In genomic region chr3:12060139-12060831, GRCh38 we compare ENCODE assay signal across 15 cellular contexts. TPM values are rescaled to one million over a fixed set of nuclear protein-coding genes. Genes with fewer than 3 reads are reported as not detected.
DNase-seq lines count a peak whose midpoint lies in the region; FAIRE-seq and TF ChIP-seq lines count a peak whose summit lies in the region.
"Had no signal": no experiment of that assay in that cellular context is flagged by ENCODE, and none has a peak within 500 bp of the region (broad histone marks: within the 10 kb centered on the region; RNA-seq: fewer than 3 reads in every experiment).

No MANE protein-coding gene starts in this region.

- TF ChIP-seq POLR2A in H1 (IDR thresholded peaks at IDR 0.05; ENCODE audit: control extremely low read depth in 1 of 2, low read depth in 2 of 2, low read length in 2 of 2) = no peak

- POLR2A ChIA-PET in H1 (lab: Charles Lee; ENCODE audit: partially characterized antibody) = interaction anchor here (1.0 kb wide), 1 partner anchor 17 kb away, joined by 4 read pairs; no protein-coding TSS in a partner anchor

- H3K79me2 ChIP-seq in H1 (ENCODE audit: control insufficient read depth in 1 of 2, insufficient read depth in 2 of 2, low read length in 2 of 2) = no peaks in the 10 kb centered on the region

- no peak overlapping the region; the same call in 1 of the 2 replicates for H2BK5ac ChIP-seq in H1 (ENCODE audit: low read depth, low read length)

- H2AK5ac ChIP-seq in H1 (ENCODE audit: low read depth, low read length) = no peak overlapping the region; the same call in 1 of the 2 replicates

- FAIRE-seq in H1 (lab: Jason Lieb, UNC) (peak; percentile 36), urothelium cell line (lab: Jason Lieb, UNC) (no peak)
- FAIRE-seq: G401.6, GM12891 had no signal

- peaks cover 57% of the 10 kb centered on the region for H3K27me3 Mint-ChIP-seq in activated T-cell treated with anti-CD3 and anti-CD28 coated beads, Interleukin-2, amount 50 U/mL, for 24 hours

- intact Hi-C loops in posterior vena cava (cut with DNase I) = loop anchor here in 1 of 2 donors (5.0 kb wide), 1 partner anchor 1122 kb away; no protein-coding TSS in a partner anchor

- H3K4me2 ChIP-seq in H1 (ENCODE audit: insufficient read depth in 1 of 2, low read depth in 2 of 2, low read length in 2 of 2) = peak overlapping the region; percentile 39 to 45; a peak in 3 of 4 replicates
- H3K4me2 ChIP-seq: A549 had no signal

- H3K9ac ChIP-seq in HUES48 (ENCODE audit: low read depth, low read length) (no peak overlapping the region), H1 (replicated peaks in 1 of 4; ENCODE audit: extremely low read depth in 1 of 4, low read depth in 3 of 4, low read length in 3 of 4) (no peak overlapping the region; a peak in 1 of 7 replicates)

- H3K14ac ChIP-seq in H1 (ENCODE audit: insufficient read length) = no peak overlapping the region

- H4K8ac ChIP-seq in H1 (ENCODE audit: extremely low read depth, insufficient read depth, low read length) = no peak overlapping the region

- H3K36me3 ChIP-seq in HUES48 (ENCODE audit: control insufficient read depth, insufficient read depth, low read length) = no peaks in the 10 kb centered on the region
- H3K36me3 ChIP-seq in H1 (ENCODE audit: control insufficient read depth in 2 of 4, insufficient read depth in 4 of 4, low read length in 3 of 4) = no peaks in the 10 kb centered on the region
- H3K36me3 ChIP-seq: BE2C had no signal

- no peak overlapping the region for H4K5ac ChIP-seq in H1 (ENCODE audit: insufficient read length, low read depth, low read length)

- no peak overlapping the region for H2BK120ac ChIP-seq in H1 (replicated peaks; ENCODE audit: low read depth, low read length)

- peaks cover 16% of the 10 kb centered on the region for H3K4me1 ChIP-seq in HUES48 (ENCODE audit: control insufficient read depth, insufficient read depth, low read length)
- H3K4me1 ChIP-seq in H1 (replicated peaks in 1 of 4; ENCODE audit: control insufficient read depth in 3 of 4, insufficient read depth in 4 of 4, low read length in 3 of 4) = peaks cover 3 to 16% (median 7%) of the 10 kb centered on the region in 4 experiments; a peak in 4 of 7 replicates
- H3K4me1 ChIP-seq: A549 had no signal

- H3K23ac ChIP-seq in H1 (ENCODE audit: insufficient read length) = no peak overlapping the region

- H3K79me1 ChIP-seq in H1 (ENCODE audit: low read depth, low read length) = no peaks in the 10 kb centered on the region

- peak in 1 of 2 experiments; percentile 1; a peak in 1 of 4 replicates for TF ChIP-seq RAD21 in H1 (IDR thresholded peaks at IDR 0.05 in 1 of 2, conservative IDR thresholded peaks at IDR 0.05 in 1 of 2; ENCODE audit: low read depth in 2 of 2, low read length in 2 of 2)

- H3K56ac ChIP-seq in H1 (replicated peaks; ENCODE audit: insufficient read length, low read depth, low read length) = no peak overlapping the region

- no peak overlapping the region for H3K18ac ChIP-seq in H1 (ENCODE audit: extremely low read depth, low read length)

- no peaks in the 10 kb centered on the region for H4K20me1 ChIP-seq in H1 (replicated peaks in 1 of 2; ENCODE audit: control insufficient read depth in 1 of 2, insufficient read depth in 2 of 2, low read length in 2 of 2)

- CTCF ChIA-PET in H1 (lab: Charles Lee; ENCODE audit: partially characterized antibody) = interaction anchor here (1.1 to 1.4 kb wide), 4 partner anchors 10 to 21 kb away, joined by 4 to 5 read pairs (median 4); no protein-coding TSS in a partner anchor

- H3K27ac ChIP-seq in HUES48 (ENCODE audit: low read depth, low read length) (peak overlapping the region; percentile 52), H1 (ENCODE audit: low read depth, low read length) (no peak overlapping the region)
- H3K27ac ChIP-seq: A549, C4-2B had no signal

- H2AFZ ChIP-seq in H1 (ENCODE audit: low read length) = no peak overlapping the region

- H4K91ac ChIP-seq in H1 (replicated peaks; ENCODE audit: insufficient read length, low read length) = no peak overlapping the region

- 51% methylated on average over 3 of the region's 3 CpGs; no CpG with 5 or more reads in 1 of the 2 experiments for WGBS in H1 (ENCODE audit: extremely low coverage in 1 of 2, insufficient coverage in 1 of 2, insufficient read length in 1 of 2, insufficient replicate concordance in 2 of 2, low coverage in 1 of 2, low lambda C conversion rate in 2 of 2, missing lambda C conversion rate in 1 of 2), 2 experiments

- TF ChIP-seq CTCF in H1 (IDR thresholded peaks at IDR 0.05; ENCODE audit: control extremely low read depth in 1 of 3, insufficient read depth in 1 of 3, low read depth in 1 of 3, low read length in 3 of 3) = no peak

- no peak for TF ChIP-seq EP300 in H1 (IDR thresholded peaks at IDR 0.05; ENCODE audit: borderline replicate concordance in 1 of 2, low read depth in 2 of 2, low read length in 2 of 2)

- DNase-seq in H1 (ENCODE audit: low read depth in 1 of 2, low spot score in 2 of 2) (no peak), iPS-NIHi7 (ENCODE audit: extremely low spot score) (peak; percentile 15), posterior vena cava (ENCODE audit: low spot score) (no peak), urothelium cell line (ENCODE audit: low spot score) (no peak), hippocampal formation (lab: John Stamatoyannopoulos, UW) (no peak)
- no peak for DNase-seq in activated T-cell treated with anti-CD3 and anti-CD28 coated beads, Interleukin-2, amount 50 U/mL, for 24 hours
- DNase-seq: BE2C; CD4-positive, alpha-beta memory T cell; DMS79 had no signal

- H3K4me1 Mint-ChIP-seq in activated T-cell treated with anti-CD3 and anti-CD28 coated beads, Interleukin-2, amount 50 U/mL, for 24 hours (ENCODE audit: low read depth) = no peaks in the 10 kb centered on the region
- H3K4me1 Mint-ChIP-seq: CD4-positive, alpha-beta memory T cell; IgD-negative memory B cell had no signal

- H2BK12ac ChIP-seq in H1 (ENCODE audit: low read depth, low read length) = peak overlapping the region; percentile 51; the same call in 1 of the 2 replicates

- H3K4me3 ChIP-seq in HUES48 (ENCODE audit: low read depth, low read length) (0 out of 2 replicates have a peak overlapping the region, but pooled peaks have one; percentile 1), H1 (ENCODE audit: extremely low read depth in 1 of 4, insufficient read depth in 2 of 4, low read depth in 3 of 4, low read length in 4 of 4) (peak overlapping the region in 1 of 4 experiments; percentile 4; a peak in 1 of 8 replicates)
- H3K4me3 ChIP-seq: A549 had no signal

- no peak overlapping the region for H3K4ac ChIP-seq in H1 (replicated peaks; ENCODE audit: insufficient read length, low read depth, low read length)

- no peak overlapping the region for H2BK15ac ChIP-seq in H1 (ENCODE audit: low read length)

- no peaks in the 10 kb centered on the region for H3K36me3 Mint-ChIP-seq in activated T-cell treated with anti-CD3 and anti-CD28 coated beads, Interleukin-2, amount 50 U/mL, for 24 hours (ENCODE audit: low read depth)
- H3K36me3 Mint-ChIP-seq: CD4-positive, alpha-beta memory T cell had no signal

- H3K9me3 Mint-ChIP-seq in activated T-cell treated with anti-CD3 and anti-CD28 coated beads, Interleukin-2, amount 50 U/mL, for 24 hours = no peaks in the 10 kb centered on the region

- no peak overlapping the region for H2BK20ac ChIP-seq in H1 (ENCODE audit: low read length)

- H3K27me3 ChIP-seq in HUES48 (ENCODE audit: control insufficient read depth, insufficient read depth, low read length) = no peaks in the 10 kb centered on the region
- H3K27me3 ChIP-seq in H1 (replicated peaks in 1 of 4; ENCODE audit: control insufficient read depth in 3 of 4, extremely low read depth in 1 of 4, insufficient read depth in 3 of 4, low read length in 3 of 4) = no peaks in the 10 kb centered on the region
- H3K27me3 ChIP-seq: BE2C had no signal

- no peak overlapping the region for H3K4me3 Mint-ChIP-seq in activated T-cell treated with anti-CD3 and anti-CD28 coated beads, Interleukin-2, amount 50 U/mL, for 24 hours
- H3K4me3 Mint-ChIP-seq: CD4-positive, alpha-beta memory T cell; IgD-negative memory B cell had no signal

- H3K27ac Mint-ChIP-seq in activated T-cell treated with anti-CD3 and anti-CD28 coated beads, Interleukin-2, amount 50 U/mL, for 24 hours = no peak overlapping the region
- H3K27ac Mint-ChIP-seq: CD4-positive, alpha-beta memory T cell; IgD-negative memory B cell had no signal

- no peaks in the 10 kb centered on the region for H3K23me2 ChIP-seq in H1 (ENCODE audit: low read depth, low read length)

- no peaks in the 10 kb centered on the region for H3K9me3 ChIP-seq in HUES48 (ENCODE audit: control insufficient read depth, insufficient read depth, low read length)
- no peaks in the 10 kb centered on the region for H3K9me3 ChIP-seq in H1 (ENCODE audit: insufficient read depth in 2 of 2, low read depth in 1 of 2, low read length in 1 of 2)
- H3K9me3 ChIP-seq: A549, BE2C had no signal

TF ChIP-seq in H1, 55 proteins besides CTCF, POLR2A, EP300 and RAD21:
- TF ChIP-seq, protein P1, sequence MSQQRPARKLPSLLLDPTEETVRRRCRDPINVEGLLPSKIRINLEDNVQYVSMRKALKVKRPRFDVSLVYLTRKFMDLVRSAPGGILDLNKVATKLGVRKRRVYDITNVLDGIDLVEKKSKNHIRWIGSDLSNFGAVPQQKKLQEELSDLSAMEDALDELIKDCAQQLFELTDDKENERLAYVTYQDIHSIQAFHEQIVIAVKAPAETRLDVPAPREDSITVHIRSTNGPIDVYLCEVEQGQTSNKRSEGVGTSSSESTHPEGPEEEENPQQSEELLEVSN (IDR thresholded peaks at IDR 0.05) = no peak
- TF ChIP-seq POLR2AphosphoS5 (IDR thresholded peaks at IDR 0.05; ENCODE audit: low read depth, low read length) (no peak), CEBPB (IDR thresholded peaks at IDR 0.05; ENCODE audit: low read depth, low read length) (peak; percentile 81), EZH2 (IDR thresholded peaks at IDR 0.05; ENCODE audit: low read depth, low read length, severe bottlenecking) (no peak)

RNA-seq across cellular contexts. Expression of gene SYN2, which starts 56.1 kb away (rescaled TPM):
- total RNA-seq in H1 (2021; fragmentation: NEBNext Ultra II Directional; extraction: Animal tissue kit (Norgen Biotek cat#: 25700)) = 9.3 TPM in 2 replicates
- polyA plus RNA-seq in H1 (2011; rRNA removed) = 6.4 and 7.0 TPM in 2 replicates
- 2.6 TPM for polyA plus RNA-seq in H1 (2011; cell fraction: cytosol; rRNA removed)
- 8.9 TPM for polyA plus RNA-seq in H1 (2011; cell fraction: nucleus; rRNA removed)
- polyA plus RNA-seq in H1 (2012, experiment 1 of 2) = 5.1 to 6.2 TPM (median 5.6 TPM) in 4 replicates
- polyA plus RNA-seq in H1 (2012, experiment 2 of 2) = 4.4 TPM
- 4.6 TPM for polyA plus RNA-seq in H1 (2013, experiment 1 of 2)
- polyA plus RNA-seq in H1 (2013, experiment 2 of 2) = 4.5 TPM
- 15.1 and 17.0 TPM in 2 replicates for polyA minus RNA-seq in H1 (2011; rRNA and poly(A)+ RNA removed)
- 7.2 TPM for polyA minus RNA-seq in H1 (2011; cell fraction: cytosol; rRNA and poly(A)+ RNA removed)
- 18.1 TPM for polyA minus RNA-seq in H1 (2011; cell fraction: nucleus; rRNA and poly(A)+ RNA removed)
- total RNA-seq in posterior vena cava = 1 to 10 TPM in 1 of 2 donors, under 1 TPM in 1; 0.81 to 1.4 TPM
- total RNA-seq: CD4-positive, alpha-beta memory T cell had no signal
- polyA plus RNA-seq: IgD-negative memory B cell had no signal
